Comparison of ENCODE assay signal across 14 cellular contexts in the genomic region with DNA sequence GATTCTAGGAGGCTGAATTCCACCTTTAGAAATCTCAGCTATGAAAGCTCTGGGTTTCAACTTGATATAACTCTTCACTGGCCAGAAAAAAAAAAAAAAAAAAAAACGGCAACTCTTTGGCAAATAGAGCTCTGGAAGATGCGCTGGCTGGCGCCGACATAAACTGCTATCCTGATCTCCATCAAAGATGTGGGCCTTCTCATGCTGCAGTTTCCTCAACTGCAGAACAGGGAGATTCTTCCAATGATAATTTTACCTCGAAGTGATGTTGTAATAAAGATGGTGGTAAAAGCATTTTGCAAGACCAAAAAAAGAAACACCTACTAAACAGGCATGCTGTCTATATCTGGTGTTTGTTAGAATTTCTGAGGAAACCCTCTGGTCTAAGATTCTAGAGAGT. TPM values are rescaled to one million over a fixed set of nuclear protein-coding genes. Genes with fewer than 3 reads are reported as not detected.
DNase-seq lines count a peak whose midpoint lies in the region; ATAC-seq lines count a peak whose summit lies in the region.
"Had no signal": no experiment of that assay in that cellular context is flagged by ENCODE, and none has a peak within 500 bp of the region (broad histone marks: within the 10 kb centered on the region; RNA-seq: fewer than 3 reads in every experiment).

No MANE protein-coding gene starts in this region.

- H3K36me3 Mint-ChIP-seq in activated CD4-positive, alpha-beta T cell treated with anti-CD3 and anti-CD28 coated beads for 36 hours (ENCODE audit: low read depth), result peaks cover 34% of the 10 kb centered on the region
- H3K36me3 Mint-ChIP-seq in activated naive CD8-positive, alpha-beta T cell treated with anti-CD3 and anti-CD28 coated beads for 36 hours, result peaks cover 45% of the 10 kb centered on the region
- H3K36me3 Mint-ChIP-seq in natural killer cell treated with Interleukin-12 subunit alpha and Interleukin-12 subunit beta and Interleukin-15 and Interleukin-18, amount 100 ng/mL, for 72 hours, result peaks cover 8% of the 10 kb centered on the region

- no peaks in the 10 kb centered on the region for H3K27me3 Mint-ChIP-seq in activated CD4-positive, alpha-beta T cell treated with anti-CD3 and anti-CD28 coated beads for 36 hours
- no peaks in the 10 kb centered on the region for H3K27me3 Mint-ChIP-seq in activated naive CD8-positive, alpha-beta T cell treated with anti-CD3 and anti-CD28 coated beads for 36 hours
- H3K27me3 Mint-ChIP-seq in natural killer cell treated with Interleukin-12 subunit alpha and Interleukin-12 subunit beta and Interleukin-15 and Interleukin-18, amount 100 ng/mL, for 72 hours, result no peaks in the 10 kb centered on the region

- no peak overlapping the region for H3K4me3 Mint-ChIP-seq in activated CD4-positive, alpha-beta T cell treated with anti-CD3 and anti-CD28 coated beads for 36 hours
- no peak overlapping the region for H3K4me3 Mint-ChIP-seq in activated naive CD8-positive, alpha-beta T cell treated with anti-CD3 and anti-CD28 coated beads for 36 hours
- peak overlapping the region; percentile 94 for H3K4me3 Mint-ChIP-seq in natural killer cell treated with Interleukin-12 subunit alpha and Interleukin-12 subunit beta and Interleukin-15 and Interleukin-18, amount 100 ng/mL, for 72 hours

- peaks cover 12% of the 10 kb centered on the region for H3K9me3 Mint-ChIP-seq in activated CD4-positive, alpha-beta T cell treated with anti-CD3 and anti-CD28 coated beads for 36 hours (ENCODE audit: low read depth)
- H3K9me3 Mint-ChIP-seq in activated naive CD8-positive, alpha-beta T cell treated with anti-CD3 and anti-CD28 coated beads for 36 hours, result peaks cover 13% of the 10 kb centered on the region
- peaks cover 6% of the 10 kb centered on the region for H3K9me3 Mint-ChIP-seq in natural killer cell treated with Interleukin-12 subunit alpha and Interleukin-12 subunit beta and Interleukin-15 and Interleukin-18, amount 100 ng/mL, for 72 hours

- DNase-seq in activated CD4-positive, alpha-beta T cell treated with anti-CD3 and anti-CD28 coated beads for 36 hours, result no peak
- DNase-seq in activated CD4-positive, alpha-beta T cell treated with anti-CD3 and anti-CD28 coated beads for 48 hours, result no peak
- peak; percentile 53 for DNase-seq in Jurkat, Clone E6-1 (ENCODE audit: low read depth, low spot score)
- no peak for DNase-seq in activated naive CD8-positive, alpha-beta T cell treated with anti-CD3 and anti-CD28 coated beads for 36 hours
- no peak for DNase-seq in natural killer cell treated with Interleukin-12 subunit alpha and Interleukin-12 subunit beta and Interleukin-15 and Interleukin-18, amount 100 ng/mL, for 72 hours (ENCODE audit: low spot score)
- DNase-seq in stimulated activated CD4-positive, alpha-beta T cell treated with anti-CD3 and anti-CD28 coated beads, Interleukin-15, amount 100 ng/mL, for 24 hours, result no peak
- DNase-seq in NCI-H2081 (lab: John Stamatoyannopoulos, UW), result no peak
- DNase-seq: activated CD4-positive, alpha-beta T cell treated with anti-CD3 and anti-CD28 coated beads for 4 hours; Calu3; cortex of kidney; lower lobe of right lung; NCI-H345 had no signal

- no peak for ATAC-seq in activated CD4-positive, alpha-beta T cell treated with anti-CD3 and anti-CD28 coated beads for 36 hours
- no peak for ATAC-seq in natural killer cell treated with Interleukin-12 subunit alpha and Interleukin-12 subunit beta and Interleukin-15 and Interleukin-18, amount 100 ng/mL, for 72 hours
- no peak for ATAC-seq in GM19023 (IDR thresholded peaks at IDR 0.05; ENCODE audit: unreplicated experiment)
- ATAC-seq: PC-3 had no signal

- peak overlapping the region; percentile 73 for H3K27ac Mint-ChIP-seq in activated CD4-positive, alpha-beta T cell treated with anti-CD3 and anti-CD28 coated beads for 36 hours
- H3K27ac Mint-ChIP-seq in activated naive CD8-positive, alpha-beta T cell treated with anti-CD3 and anti-CD28 coated beads for 36 hours, result peak overlapping the region; percentile 98
- peak overlapping the region; percentile 99 for H3K27ac Mint-ChIP-seq in natural killer cell treated with Interleukin-12 subunit alpha and Interleukin-12 subunit beta and Interleukin-15 and Interleukin-18, amount 100 ng/mL, for 72 hours

- intact Hi-C loops in activated CD4-positive, alpha-beta T cell treated with anti-CD3 and anti-CD28 coated beads for 36 hours (cut with DNase I, micrococcal nuclease), result loop anchor here (1.0 kb wide), 1 partner anchor 10 kb away; no protein-coding TSS in a partner anchor

- CTCF ChIA-PET in activated CD4-positive, alpha-beta T cell treated with anti-CD3 and anti-CD28 coated beads for 36 hours (lab: Charles Lee), result interaction anchor here (0.6 to 2.5 kb wide), 8 partner anchors 9 to 557 kb away, joined by 3 to 7 read pairs (median 4); a partner anchor contains a TSS

- H3K4me3 ChIP-seq in Jurkat, Clone E6-1 (ENCODE audit: low read length), result no peak overlapping the region
- H3K4me3 ChIP-seq: lower lobe of right lung had no signal

- peaks cover 97% of the 10 kb centered on the region for H3K4me1 Mint-ChIP-seq in activated CD4-positive, alpha-beta T cell treated with anti-CD3 and anti-CD28 coated beads for 36 hours
- H3K4me1 Mint-ChIP-seq in activated naive CD8-positive, alpha-beta T cell treated with anti-CD3 and anti-CD28 coated beads for 36 hours, result peaks cover 80% of the 10 kb centered on the region
- H3K4me1 Mint-ChIP-seq in natural killer cell treated with Interleukin-12 subunit alpha and Interleukin-12 subunit beta and Interleukin-15 and Interleukin-18, amount 100 ng/mL, for 72 hours (ENCODE audit: low read depth in 2 of 2), result peaks cover 80 to 93% of the 10 kb centered on the region in 2 donors

- POLR2A ChIA-PET in activated CD4-positive, alpha-beta T cell treated with anti-CD3 and anti-CD28 coated beads for 36 hours (lab: Charles Lee), result interaction anchor here (0.6 to 1.2 kb wide), 4 partner anchors 19 to 455 kb away, joined by 4 to 6 read pairs (median 4); no protein-coding TSS in a partner anchor

RNA-seq across cellular contexts. Expression of a gene that starts 20.2 kb away (rescaled TPM):
- 10 to 100 TPM; 40.4 to 57.0 TPM for total RNA-seq in activated CD4-positive, alpha-beta T cell treated with anti-CD3 and anti-CD28 coated beads for 36 hours
- 61.1 TPM for polyA plus RNA-seq in Jurkat, Clone E6-1 (2012; ENCODE audit: insufficient read depth, insufficient read length)
- total RNA-seq in activated naive CD8-positive, alpha-beta T cell treated with anti-CD3 and anti-CD28 coated beads for 36 hours, result 10 to 100 TPM; 37.5 to 38.9 TPM
- total RNA-seq in natural killer cell treated with Interleukin-12 subunit alpha and Interleukin-12 subunit beta and Interleukin-15 and Interleukin-18, amount 100 ng/mL, for 72 hours, result 10 to 100 TPM; 63.3 to 74.0 TPM
